Comparison of ENCODE assay signal across 8 cellular contexts in the genomic region with DNA sequence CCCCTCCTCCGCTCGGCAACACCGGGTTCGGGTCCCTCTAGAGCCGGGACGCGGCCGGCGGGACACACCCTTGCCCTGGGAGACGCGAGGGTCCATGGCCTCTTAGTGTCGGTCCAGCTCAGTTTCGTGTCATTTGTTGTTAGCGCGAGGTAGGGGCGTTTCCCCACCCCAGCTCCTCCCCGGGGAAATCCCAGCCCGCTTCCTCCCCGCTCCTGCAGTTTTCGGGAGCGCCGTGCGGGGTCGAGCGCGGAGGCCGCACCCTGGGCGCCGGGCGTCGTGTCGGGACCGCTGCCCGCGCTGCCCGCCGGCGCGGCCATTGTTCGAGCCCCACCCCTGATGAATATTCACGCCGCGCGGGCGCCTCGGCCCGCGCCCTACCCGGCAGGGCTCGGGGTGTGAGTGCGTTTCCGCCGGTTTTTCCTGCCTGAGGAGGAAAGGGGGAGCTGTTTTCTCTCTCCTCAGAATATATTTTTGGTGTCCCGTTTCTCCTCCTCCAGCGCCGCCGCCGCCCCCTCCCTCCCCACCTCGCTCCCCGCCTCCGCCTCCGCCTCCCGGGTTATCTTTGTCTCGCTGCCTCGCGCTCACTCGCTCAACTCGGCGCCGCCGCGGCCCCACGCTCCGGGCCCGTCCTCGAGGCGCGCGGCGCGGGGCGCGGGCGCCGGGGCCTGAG. TPM values are rescaled to one million over a fixed set of nuclear protein-coding genes. Genes with fewer than 3 reads are reported as not detected.
DNase-seq lines count a peak whose midpoint lies in the region; ATAC-seq and TF ChIP-seq lines count a peak whose summit lies in the region.

MAP4K4 (plus strand) TSS at position 584 of the 670 bp plus-strand sequence. CDS start 374 bp downstream, outside the sequence.

- ATAC-seq in HG03045 (IDR thresholded peaks at IDR 0.05; ENCODE audit: unreplicated experiment) (peak; percentile 57), left colon (peak; percentile 85), HG02970 (IDR thresholded peaks at IDR 0.05; ENCODE audit: low FRiP score, unreplicated experiment) (no peak)

- H3K27me3 Mint-ChIP-seq in dendritic cell treated with granulocyte-macrophage colony-stimulating factor and Interleukin-4, amounts not matched to agents 40 ng/mL and 50 ng/mL, for 4 days: peaks cover 16% of the 10 kb centered on the region

- H3K4me3 ChIP-seq in GM12864 (ENCODE audit: low read depth, low read length): peak within 1 kb of the TSS; percentile 45

- TF ChIP-seq CTCF in GM12864 (IDR thresholded peaks at IDR 0.05; ENCODE audit: low read depth, low read length, missing control alignments): no peak

- peaks cover 10% of the 10 kb centered on the region for H3K36me3 Mint-ChIP-seq in dendritic cell treated with granulocyte-macrophage colony-stimulating factor and Interleukin-4, amounts not matched to agents 40 ng/mL and 50 ng/mL, for 4 days (ENCODE audit: low read depth)

- H3K9me3 Mint-ChIP-seq in dendritic cell treated with granulocyte-macrophage colony-stimulating factor and Interleukin-4, amounts not matched to agents 40 ng/mL and 50 ng/mL, for 4 days: peaks cover 13% of the 10 kb centered on the region

- H3K4me1 Mint-ChIP-seq in dendritic cell treated with granulocyte-macrophage colony-stimulating factor and Interleukin-4, amounts not matched to agents 40 ng/mL and 50 ng/mL, for 4 days (ENCODE audit: low read depth): peaks cover 36% of the 10 kb centered on the region

- no peak within 1 kb of the TSS for H3K27ac Mint-ChIP-seq in dendritic cell treated with granulocyte-macrophage colony-stimulating factor and Interleukin-4, amounts not matched to agents 40 ng/mL and 50 ng/mL, for 4 days

- intact Hi-C loops in dendritic cell treated with granulocyte-macrophage colony-stimulating factor and Interleukin-4, amounts not matched to agents 40 ng/mL and 50 ng/mL, for 4 days (cut with micrococcal nuclease): loop anchor here (10.0 kb wide), 1 partner anchor 232 kb away; no protein-coding TSS in a partner anchor
- intact Hi-C loops in left colon (cut with DNase I, micrococcal nuclease): loop anchor here in 1 of 2 donors (5.0 kb wide), 1 partner anchor 125 kb away; no protein-coding TSS in a partner anchor

- DNase-seq in GM12864 (ENCODE audit: low read depth) (no peak), NCI-H526 treated with DMSO at 0.1 percent for 48 hours (lab: John Stamatoyannopoulos, UW) (peak; percentile 53), left colon (peak; percentile 78 to 80)
- DNase-seq in activated CD4-positive, alpha-beta T cell treated with anti-CD3 and anti-CD28 coated beads, Interleukin-2, amount 50 U/mL, for 24 hours (ENCODE audit: low read depth in 1 of 2, low spot score in 1 of 2): peak; percentile 47 to 55
- peak in 3 of 4 experiments; percentile 54 to 64 (median 60) for DNase-seq in stimulated activated CD4-positive, alpha-beta T cell treated with anti-CD3 and anti-CD28 coated beads, Interleukin-1b, Interleukin-23, amount 100 ng/mL, for 24 hours (ENCODE audit: low read depth in 4 of 4, low spot score in 1 of 4)

- peak within 1 kb of the TSS; percentile 75 for H3K4me3 Mint-ChIP-seq in dendritic cell treated with granulocyte-macrophage colony-stimulating factor and Interleukin-4, amounts not matched to agents 40 ng/mL and 50 ng/mL, for 4 days

RNA-seq across cellular contexts. Expression of gene MAP4K4, which starts in this region (rescaled TPM):
- 10 to 100 TPM; 24.9 to 37.5 TPM for total RNA-seq in left colon
